ENCODE assay signal across 21 cellular contexts in the genomic region with DNA sequence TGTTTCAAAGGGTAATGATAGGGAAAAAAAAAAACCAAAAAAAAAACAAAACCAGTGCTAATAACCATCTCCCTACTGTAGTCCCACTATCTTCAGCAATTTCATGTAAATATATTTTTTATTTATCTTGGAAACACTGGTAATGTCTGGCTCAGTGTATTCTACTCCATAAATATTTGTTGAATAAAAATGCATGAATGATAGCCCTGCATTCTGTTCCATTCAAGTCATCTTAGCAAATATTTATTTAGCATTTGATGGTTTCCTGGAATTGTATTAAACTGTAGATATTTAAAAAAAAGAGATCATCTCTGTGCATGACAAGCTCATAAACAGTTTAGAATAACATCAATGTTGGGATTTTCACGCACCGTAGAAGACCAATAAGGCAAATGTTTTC. TPM values are rescaled to one million over a fixed set of nuclear protein-coding genes. Genes with fewer than 3 reads are reported as not detected.
DNase-seq lines count a peak whose midpoint lies in the region; FAIRE-seq and TF ChIP-seq lines count a peak whose summit lies in the region.
"Had no signal": no experiment of that assay in that cellular context is flagged by ENCODE, and none has a peak within 500 bp of the region (broad histone marks: within the 10 kb centered on the region; RNA-seq: fewer than 3 reads in every experiment).

No MANE protein-coding gene starts in this region.

- peak; percentile 44 for FAIRE-seq in GM19239 (lab: Jason Lieb, UNC)
- FAIRE-seq: H54 had no signal

- H3K27ac Mint-ChIP-seq in activated CD4-positive, alpha-beta T cell treated with anti-CD3 and anti-CD28 coated beads, Interleukin-2, amount 10 ng/mL, durations not matched to agents 24 days and 14 days, result peak overlapping the region; percentile 91
- H3K27ac Mint-ChIP-seq: HFFc6, IgD-negative memory B cell had no signal

- intact Hi-C loops in activated CD4-positive, alpha-beta T cell treated with anti-CD3 and anti-CD28 coated beads, Interleukin-2, amount 10 ng/mL, durations not matched to agents 24 days and 14 days (cut with micrococcal nuclease), result loop anchor here (1.0 to 10.0 kb wide), 4 partner anchors 15 to 816 kb away; no protein-coding TSS in a partner anchor

- H3K27ac ChIP-seq in 22Rv1 (peak overlapping the region; percentile 65), VCaP (peak overlapping the region; percentile 74)
- H3K27ac ChIP-seq: Peyer's patch, SK-N-MC had no signal

- no peak for TF ChIP-seq CTCF in 22Rv1 (IDR thresholded peaks at IDR 0.05)
- no peak for TF ChIP-seq CTCF in VCaP (conservative IDR thresholded peaks at IDR 0.05)

- no peaks in the 10 kb centered on the region for H3K36me3 Mint-ChIP-seq in activated CD4-positive, alpha-beta T cell treated with anti-CD3 and anti-CD28 coated beads, Interleukin-2, amount 10 ng/mL, durations not matched to agents 24 days and 14 days (ENCODE audit: low read depth)
- H3K36me3 Mint-ChIP-seq: IgD-negative memory B cell had no signal

- no peaks in the 10 kb centered on the region for H3K27me3 Mint-ChIP-seq in activated CD4-positive, alpha-beta T cell treated with anti-CD3 and anti-CD28 coated beads, Interleukin-2, amount 10 ng/mL, durations not matched to agents 24 days and 14 days

- peaks cover 6% of the 10 kb centered on the region for H3K4me1 Mint-ChIP-seq in activated CD4-positive, alpha-beta T cell treated with anti-CD3 and anti-CD28 coated beads, Interleukin-2, amount 10 ng/mL, durations not matched to agents 24 days and 14 days
- H3K4me1 Mint-ChIP-seq: IgD-negative memory B cell had no signal

- no peak for DNase-seq in activated CD4-positive, alpha-beta T cell treated with anti-CD3 and anti-CD28 coated beads, Interleukin-2, amount 10 ng/mL, durations not matched to agents 24 days and 14 days
- DNase-seq in activated CD4-positive, alpha-beta T cell treated with anti-CD3 and anti-CD28 coated beads, Interleukin-2, amount 50 U/mL, for 1 hour, result no peak
- DNase-seq in GM19239 (ENCODE audit: insufficient read length, low spot score), result no peak
- no peak for DNase-seq in glomerular visceral epithelial cell (ENCODE audit: extremely low spot score)
- no peak for DNase-seq in foreskin melanocyte
- no peak for DNase-seq in NK-92 treated with Interleukin-12 subunit alpha and Interleukin-12 subunit beta, amount 100 ng/mL, for 24 hours (lab: John Stamatoyannopoulos, UW)
- DNase-seq: COR-L47, EL, HFFc6, NCI-H187, NCI-H446 treated with DMSO at 0.1 percent for 48 hours, NCI-H774, Peyer's patch had no signal

- H3K4me3 Mint-ChIP-seq in activated CD4-positive, alpha-beta T cell treated with anti-CD3 and anti-CD28 coated beads, Interleukin-2, amount 10 ng/mL, durations not matched to agents 24 days and 14 days, result peak overlapping the region; percentile 18
- H3K4me3 Mint-ChIP-seq: HFFc6, IgD-negative memory B cell had no signal

- H3K9me3 Mint-ChIP-seq in activated CD4-positive, alpha-beta T cell treated with anti-CD3 and anti-CD28 coated beads, Interleukin-2, amount 10 ng/mL, durations not matched to agents 24 days and 14 days, result no peaks in the 10 kb centered on the region
- H3K9me3 Mint-ChIP-seq: HFFc6, IgD-negative memory B cell had no signal

RNA-seq across cellular contexts. Expression of gene IL23R, which starts 24.2 kb away (rescaled TPM):
- 3.1 and 3.8 TPM in 2 replicates for total RNA-seq in activated CD4-positive, alpha-beta T cell treated with anti-CD3 and anti-CD28 coated beads, Interleukin-2, amount 10 ng/mL, durations not matched to agents 24 days and 14 days
- total RNA-seq: A673, HFFc6, Right ventricle myocardium inferior had no signal

RNA-seq across cellular contexts. Expression of gene C1orf141, which starts 55.6 kb away (rescaled TPM):
- total RNA-seq in activated CD4-positive, alpha-beta T cell treated with anti-CD3 and anti-CD28 coated beads, Interleukin-2, amount 10 ng/mL, durations not matched to agents 24 days and 14 days, result not detected in 2 replicates
- total RNA-seq: A673, HFFc6, HT1080, Peyer's patch, Right ventricle myocardium inferior had no signal
